ENCODE assay signal across 14 cellular contexts in the genomic region with DNA sequence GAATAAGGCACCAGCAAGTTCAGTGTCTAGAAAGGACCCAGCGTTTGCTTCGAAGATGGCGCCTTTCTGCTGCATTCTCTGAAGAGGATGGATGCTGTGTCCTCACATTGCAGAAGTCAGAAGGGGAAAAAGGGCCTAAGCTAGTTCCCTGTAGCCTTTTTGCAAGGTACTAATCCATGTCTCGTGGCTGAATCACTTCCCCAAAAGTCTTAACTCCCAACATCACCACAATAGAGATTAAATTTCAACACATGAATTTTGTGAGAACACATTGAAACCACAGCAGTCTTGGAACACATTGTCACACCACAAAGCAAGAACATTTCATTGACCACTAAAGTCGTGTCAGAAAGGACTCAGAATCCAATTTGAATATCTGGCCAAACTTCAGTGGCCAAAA. TPM values are rescaled to one million over a fixed set of nuclear protein-coding genes. Genes with fewer than 3 reads are reported as not detected.
DNase-seq lines count a peak whose midpoint lies in the region; ATAC-seq, FAIRE-seq and TF ChIP-seq lines count a peak whose summit lies in the region.
"Had no signal": no experiment of that assay in that cellular context is flagged by ENCODE, and none has a peak within 500 bp of the region (broad histone marks: within the 10 kb centered on the region; RNA-seq: fewer than 3 reads in every experiment).

No MANE protein-coding gene starts in this region.

- TF ChIP-seq POLR2A in NB4 (IDR thresholded peaks at IDR 0.05; ENCODE audit: extremely low read depth, insufficient read length), result no peak
- TF ChIP-seq POLR2A in K562 (conservative IDR thresholded peaks at IDR 0.05), result no peak
- no peak for TF ChIP-seq POLR2A in esophagus muscularis mucosa (IDR thresholded peaks at IDR 0.05; ENCODE audit: low read depth)

- no TSS peak for BruUV-seq in K562 (replicated peaks; lab: Mats Ljungman, UMichigan)

- no peaks in the 10 kb centered on the region for H3F3A ChIP-seq in neural progenitor cell (ENCODE audit: low read depth)

- H3K4me2 ChIP-seq in K562 (ENCODE audit: insufficient read depth, low read length) (no peak overlapping the region), neural progenitor cell (no peak overlapping the region)

- H3K27me3 ChIP-seq in K562 (ENCODE audit: control insufficient read depth in 2 of 2, insufficient read depth in 2 of 2, low read length in 2 of 2) (peaks cover 0 to 8% of the 10 kb centered on the region in 2 experiments; a peak in 1 of 5 replicates), neural progenitor cell (no peaks in the 10 kb centered on the region), esophagus muscularis mucosa (no peaks in the 10 kb centered on the region)

- H3K4me3 ChIP-seq in NB4 (ENCODE audit: low read depth, low read length) (no peak overlapping the region), K562 (no peak overlapping the region), neural progenitor cell (no peak overlapping the region), esophagus muscularis mucosa (no peak overlapping the region)

- WGBS in K562 (ENCODE audit: insufficient coverage, low coverage, missing lambda C conversion rate), result 1% methylated on average over 5 of the region's 5 CpGs
- 66% methylated on average over 5 of the region's 5 CpGs for WGBS in esophagus muscularis mucosa

- H3K4me1 Mint-ChIP-seq in neural progenitor cell, result no peaks in the 10 kb centered on the region
- H3K4me1 Mint-ChIP-seq in activated naive CD4-positive, alpha-beta T cell treated with anti-CD3 and anti-CD28 coated beads, Interleukin-2, amount 10 ng/mL, durations not matched to agents 7 days and 5 days, result no peaks in the 10 kb centered on the region
- H3K4me1 Mint-ChIP-seq: activated naive CD8-positive, alpha-beta T cell treated with anti-CD3 and anti-CD28 coated beads, Interleukin-2, amount 50 U/mL, for 24 hours had no signal

- POLR2A ChIA-PET in K562 (lab: Yijun Ruan, JAX), result interaction anchor here (1.7 kb wide), 1 partner anchor 13 kb away, joined by 5 read pairs; no protein-coding TSS in a partner anchor

- no peaks in the 10 kb centered on the region for H3K9me1 ChIP-seq in K562 (ENCODE audit: control insufficient read depth, insufficient read depth, low read length)

- H2AFZ ChIP-seq in K562 (ENCODE audit: low read depth, low read length) (no peak overlapping the region), neural progenitor cell (replicated peaks) (peak overlapping the region; percentile 19)

- H3K9me3 ChIP-seq in K562 (replicated peaks; ENCODE audit: control insufficient read depth, insufficient read depth, low read depth, low read length), result no peaks in the 10 kb centered on the region
- no peaks in the 10 kb centered on the region for H3K9me3 ChIP-seq in neural progenitor cell (ENCODE audit: low read depth)
- H3K9me3 ChIP-seq in esophagus muscularis mucosa, result no peaks in the 10 kb centered on the region

- intact Hi-C loops in K562 (cut with micrococcal nuclease), result no loop called here
- intact Hi-C loops in esophagus muscularis mucosa (cut with DNase I), result no loop called here

- no peak overlapping the region for H3K27ac ChIP-seq in K562 (ENCODE audit: extremely low read depth, low read depth, low read length)
- no peak overlapping the region for H3K27ac ChIP-seq in neural progenitor cell
- no peak overlapping the region for H3K27ac ChIP-seq in esophagus muscularis mucosa (replicated peaks in 1 of 4)

- no peak for TF ChIP-seq RAD21 in K562 (CRISPR knock-in tag; conservative IDR thresholded peaks at IDR 0.05 in 1 of 2, IDR thresholded peaks at IDR 0.05 in 1 of 2)

- CTCF ChIA-PET in K562 (lab: Yijun Ruan, JAX; ENCODE audit: low intra/inter-chr PET ratio), result no interaction called here
- CTCF ChIA-PET in activated naive CD4-positive, alpha-beta T cell treated with anti-CD3 and anti-CD28 coated beads, Interleukin-2, amount 10 ng/mL, durations not matched to agents 7 days and 5 days (lab: Charles Lee), result no interaction called here

- H3K9me3 Mint-ChIP-seq in neural progenitor cell, result no peaks in the 10 kb centered on the region
- no peaks in the 10 kb centered on the region for H3K9me3 Mint-ChIP-seq in activated naive CD4-positive, alpha-beta T cell treated with anti-CD3 and anti-CD28 coated beads, Interleukin-2, amount 10 ng/mL, durations not matched to agents 7 days and 5 days
- H3K9me3 Mint-ChIP-seq: activated naive CD8-positive, alpha-beta T cell treated with anti-CD3 and anti-CD28 coated beads, Interleukin-2, amount 50 U/mL, for 24 hours; natural killer cell; T-helper 2 cell treated with Interferon-gamma antibody and Interleukin-4, amounts not matched to agents 5 μg/mL and 100 μg/mL, for 36 hours had no signal

- H3K79me2 ChIP-seq in K562 (ENCODE audit: control insufficient read depth, insufficient read depth, low read length), result no peaks in the 10 kb centered on the region
- H3K79me2 ChIP-seq in neural progenitor cell (ENCODE audit: low read depth), result no peaks in the 10 kb centered on the region

- TF ChIP-seq CTCF in NB4 (IDR thresholded peaks at IDR 0.05; ENCODE audit: low read depth, low read length) (no peak), K562 (IDR thresholded peaks at IDR 0.05 in 2 of 3, conservative IDR thresholded peaks at IDR 0.05 in 1 of 3; ENCODE audit: insufficient read depth in 2 of 3, low read depth in 1 of 3, low read length in 3 of 3) (no peak), neural progenitor cell (IDR thresholded peaks at IDR 0.05) (no peak), esophagus muscularis mucosa (IDR thresholded peaks at IDR 0.05) (no peak)

- in situ Hi-C loops in K562 (cut with MboI), result no loop called here
- in situ Hi-C loops in G401 (cut with HindIII; ENCODE audit: low sequenced_read_pairs), result no loop called here

- DNase-seq in GDM1 (lab: John Stamatoyannopoulos, UW) (peak; percentile 60), NB4 (ENCODE audit: low read depth) (peak; percentile 79), K562 (ENCODE audit: extremely low read depth in 1 of 4, low spot score in 3 of 4) (no peak), neural progenitor cell (ENCODE audit: low spot score) (no peak), DMS 273 (lab: John Stamatoyannopoulos, UW; ENCODE audit: unreplicated experiment) (no peak), esophagus muscularis mucosa (ENCODE audit: extremely low spot score) (no peak), G401 (ENCODE audit: low spot score) (no peak)
- no peak for DNase-seq in activated naive CD4-positive, alpha-beta T cell treated with anti-CD3 and anti-CD28 coated beads, Interleukin-2, amount 10 ng/mL, durations not matched to agents 7 days and 5 days
- DNase-seq: activated CD8-positive, alpha-beta memory T cell treated with anti-CD3 and anti-CD28 coated beads, Interleukin-2, amount 10 ng/mL, durations not matched to agents 7 days and 5 days; activated naive CD8-positive, alpha-beta T cell treated with anti-CD3 and anti-CD28 coated beads, Interleukin-2, amount 50 U/mL, for 24 hours; natural killer cell; NCI-H1436 had no signal

- H3K36me3 Mint-ChIP-seq in neural progenitor cell, result no peaks in the 10 kb centered on the region
- H3K36me3 Mint-ChIP-seq in activated naive CD4-positive, alpha-beta T cell treated with anti-CD3 and anti-CD28 coated beads, Interleukin-2, amount 10 ng/mL, durations not matched to agents 7 days and 5 days, result no peaks in the 10 kb centered on the region
- H3K36me3 Mint-ChIP-seq: activated CD8-positive, alpha-beta memory T cell treated with anti-CD3 and anti-CD28 coated beads, Interleukin-2, amount 10 ng/mL, durations not matched to agents 7 days and 5 days; natural killer cell had no signal

- H3K9ac ChIP-seq in K562 (ENCODE audit: insufficient read depth in 1 of 2, low read depth in 2 of 2, low read length in 2 of 2) (no peak overlapping the region), neural progenitor cell (no peak overlapping the region)

- no peak overlapping the region for H3K4me3 Mint-ChIP-seq in neural progenitor cell
- no peak overlapping the region for H3K4me3 Mint-ChIP-seq in activated naive CD4-positive, alpha-beta T cell treated with anti-CD3 and anti-CD28 coated beads, Interleukin-2, amount 10 ng/mL, durations not matched to agents 7 days and 5 days
- H3K4me3 Mint-ChIP-seq: activated CD8-positive, alpha-beta memory T cell treated with anti-CD3 and anti-CD28 coated beads, Interleukin-2, amount 10 ng/mL, durations not matched to agents 7 days and 5 days; activated naive CD8-positive, alpha-beta T cell treated with anti-CD3 and anti-CD28 coated beads, Interleukin-2, amount 50 U/mL, for 24 hours; natural killer cell; T-helper 2 cell treated with Interferon-gamma antibody and Interleukin-4, amounts not matched to agents 5 μg/mL and 100 μg/mL, for 36 hours had no signal

- H3K4me1 ChIP-seq in K562 (replicated peaks in 1 of 2; ENCODE audit: control insufficient read depth in 2 of 2, insufficient read depth in 2 of 2, low read length in 2 of 2) (no peaks in the 10 kb centered on the region), neural progenitor cell (no peaks in the 10 kb centered on the region), esophagus muscularis mucosa (peaks cover 0 to 10% (median 4%) of the 10 kb centered on the region in 4 donors)

- ATAC-seq in K562, result no peak
- ATAC-seq: activated CD8-positive, alpha-beta memory T cell treated with anti-CD3 and anti-CD28 coated beads, Interleukin-2, amount 10 ng/mL, durations not matched to agents 7 days and 5 days; activated naive CD8-positive, alpha-beta T cell treated with anti-CD3 and anti-CD28 coated beads, Interleukin-2, amount 50 U/mL, for 24 hours; natural killer cell had no signal

- H3K27ac Mint-ChIP-seq in neural progenitor cell, result no peak overlapping the region
- no peak overlapping the region for H3K27ac Mint-ChIP-seq in activated naive CD4-positive, alpha-beta T cell treated with anti-CD3 and anti-CD28 coated beads, Interleukin-2, amount 10 ng/mL, durations not matched to agents 7 days and 5 days
- H3K27ac Mint-ChIP-seq: activated CD8-positive, alpha-beta memory T cell treated with anti-CD3 and anti-CD28 coated beads, Interleukin-2, amount 10 ng/mL, durations not matched to agents 7 days and 5 days; activated naive CD8-positive, alpha-beta T cell treated with anti-CD3 and anti-CD28 coated beads, Interleukin-2, amount 50 U/mL, for 24 hours; T-helper 2 cell treated with Interferon-gamma antibody and Interleukin-4, amounts not matched to agents 5 μg/mL and 100 μg/mL, for 36 hours had no signal

- H3K36me3 ChIP-seq in K562 (ENCODE audit: control insufficient read depth, insufficient read depth, low read length) (no peaks in the 10 kb centered on the region), neural progenitor cell (no peaks in the 10 kb centered on the region), esophagus muscularis mucosa (no peaks in the 10 kb centered on the region)

- FAIRE-seq in K562 (lab: Jason Lieb, UNC), result peak; percentile 52
- FAIRE-seq: GM12892 had no signal

- H4K20me1 ChIP-seq in K562 (replicated peaks; ENCODE audit: control insufficient read depth, insufficient read depth, low read length) (no peaks in the 10 kb centered on the region), neural progenitor cell (ENCODE audit: low read depth) (no peaks in the 10 kb centered on the region)

- no peak for TF ChIP-seq EP300 in K562 (IDR thresholded peaks at IDR 0.05; ENCODE audit: low read length)
- no peak for TF ChIP-seq EP300 in esophagus muscularis mucosa (IDR thresholded peaks at IDR 0.05)

- peaks cover 6% of the 10 kb centered on the region for H3K27me3 Mint-ChIP-seq in neural progenitor cell (ENCODE audit: insufficient read depth, low read depth)
- H3K27me3 Mint-ChIP-seq in activated naive CD4-positive, alpha-beta T cell treated with anti-CD3 and anti-CD28 coated beads, Interleukin-2, amount 10 ng/mL, durations not matched to agents 7 days and 5 days, result peaks cover 23% of the 10 kb centered on the region

RNA-seq across cellular contexts. Expression of a gene that starts 42.1 kb away (rescaled TPM):
- total RNA-seq in K562 (2011; cell fraction: chromatin; rRNA removed; ENCODE audit: low replicate concordance), result not detected in 2 replicates
- not detected in 2 replicates for total RNA-seq in K562 (2011; cell fraction: nucleolus; rRNA removed)
- total RNA-seq in K562 (2011; cell fraction: nucleoplasm; rRNA removed), result not detected in 2 replicates
- not detected in 2 replicates for total RNA-seq in K562 (2014; rRNA removed)
- not detected in 2 replicates for total RNA-seq in K562 (2014; rRNA removed; fragmentation: Illumina TruSeq; extraction: Trizol)
- not detected in 2 replicates for total RNA-seq in K562 (2015; rRNA removed; fragmentation: Illumina TruSeq; extraction: Trizol)
- total RNA-seq in K562 (2021), result not detected in 2 replicates
- polyA plus RNA-seq in K562 (2011; rRNA removed), result not detected in 2 replicates
- not detected in 2 replicates for polyA plus RNA-seq in K562 (2011; cell fraction: cytosol; rRNA removed)
- polyA plus RNA-seq in K562 (2011; cell fraction: nucleus; rRNA removed), result not detected in 2 replicates
- polyA plus RNA-seq in K562 (2012), result not detected in 2 replicates
- polyA plus RNA-seq in K562 (2014; fragmentation: Illumina TruSeq; extraction: Trizol), result not detected in 2 replicates
- polyA plus RNA-seq in K562 (2014; fragmentation: Nextera tagmentation; extraction: Ambion mirVana), result not detected
- not detected in 2 replicates for polyA plus RNA-seq in K562 (2014; rRNA removed)
- polyA minus RNA-seq in K562 (2011; rRNA and poly(A)+ RNA removed), result not detected in 2 replicates
- polyA minus RNA-seq in K562 (2011; cell fraction: cytosol; rRNA and poly(A)+ RNA removed), result not detected in 2 replicates
- polyA minus RNA-seq in K562 (2011; cell fraction: nucleus; rRNA and poly(A)+ RNA removed), result not detected in 2 replicates
- total RNA-seq in neural progenitor cell (ENCODE audit: low replicate concordance), result 0.06 and 0.17 TPM in 2 replicates
- under 1 TPM in 1 of 4 donors, not detected in 3; under 0.01 TPM for total RNA-seq in esophagus muscularis mucosa
- not detected in 2 replicates for total RNA-seq in G401 (2014; rRNA removed; shearing (Covaris generic))

Comparison
In these comparisons a context has a peak if more than half of its experiments do, and no peak if none do; other contexts are left out.
1. DNase-seq: peak in GDM1 (single experiment) and NB4 (single experiment); none in K562 (0 of 4), neural progenitor cell (single experiment), activated naive CD4-positive, alpha-beta T cell treated with anti-CD3 and anti-CD28 coated beads, Interleukin-2, amount 10 ng/mL, durations not matched to agents 7 days and 5 days (single experiment), DMS 273 (single experiment), esophagus muscularis mucosa (single experiment) and G401 (single experiment).